In genomic region chrX:136157187-136157586, GRCh38 we compare ENCODE assay signal across 18 cellular contexts. TPM values are rescaled to one million over a fixed set of nuclear protein-coding genes. Genes with fewer than 3 reads are reported as not detected.
DNase-seq lines count a peak whose midpoint lies in the region; ATAC-seq and TF ChIP-seq lines count a peak whose summit lies in the region.
"Had no signal": no experiment of that assay in that cellular context is flagged by ENCODE, and none has a peak within 500 bp of the region (broad histone marks: within the 10 kb centered on the region; RNA-seq: fewer than 3 reads in every experiment).

No MANE protein-coding gene starts in this region.

- peaks cover 86% of the 10 kb centered on the region for H3K4me1 Mint-ChIP-seq in chondrocyte (ENCODE audit: low read depth)

- no peak for TF ChIP-seq EP300 in stomach (IDR thresholded peaks at IDR 0.05)

- DNase-seq in NAMALWA (ENCODE audit: low spot score) (peak; percentile 36), chondrocyte (ENCODE audit: low spot score) (no peak), stomach (no peak), NCI-H2107 (lab: John Stamatoyannopoulos, UW) (no peak), prostate gland (ENCODE audit: low spot score) (no peak)
- DNase-seq in effector CD4-positive, alpha-beta T cell: no peak
- DNase-seq: activated CD4-positive, alpha-beta T cell treated with anti-CD3 and anti-CD28 coated beads for 36 hours; activated naive CD8-positive, alpha-beta T cell treated with anti-CD3 and anti-CD28 coated beads for 36 hours; C1 segment of cervical spinal cord; DND-41; endodermal cell; foreskin melanocyte; H7; NCI-H524 had no signal

- 18 to 39% (median 26%) methylated on average over 3 of the region's 3 CpGs for WGBS in stomach, 5 donors
- WGBS in prostate gland: 35% methylated on average over 3 of the region's 3 CpGs

- ATAC-seq in GM18511 (IDR thresholded peaks at IDR 0.05; ENCODE audit: unreplicated experiment): peak; percentile 68
- ATAC-seq: activated CD4-positive, alpha-beta T cell treated with anti-CD3 and anti-CD28 coated beads for 36 hours had no signal

- peaks cover 8% of the 10 kb centered on the region for H3K9me3 Mint-ChIP-seq in chondrocyte (ENCODE audit: low read depth)
- H3K9me3 Mint-ChIP-seq: activated naive CD8-positive, alpha-beta T cell treated with anti-CD3 and anti-CD28 coated beads for 36 hours; IgD-negative memory B cell had no signal

- no peaks in the 10 kb centered on the region for H3K27me3 ChIP-seq in stomach
- no peaks in the 10 kb centered on the region for H3K27me3 ChIP-seq in prostate gland (replicated peaks; ENCODE audit: insufficient read depth)
- H3K27me3 ChIP-seq: neural progenitor cell had no signal

- no peak overlapping the region for H3K4me3 ChIP-seq in stomach
- no peak overlapping the region for H3K4me3 ChIP-seq in prostate gland
- H3K4me3 ChIP-seq: neural progenitor cell had no signal

- TF ChIP-seq CTCF in chondrocyte (IDR thresholded peaks at IDR 0.05): no peak
- TF ChIP-seq CTCF in stomach (IDR thresholded peaks at IDR 0.05): no peak
- no peak for TF ChIP-seq CTCF in prostate gland (IDR thresholded peaks at IDR 0.05)

- peaks cover 7% of the 10 kb centered on the region for H3K36me3 Mint-ChIP-seq in chondrocyte (ENCODE audit: low read depth)
- H3K36me3 Mint-ChIP-seq: activated naive CD8-positive, alpha-beta T cell treated with anti-CD3 and anti-CD28 coated beads for 36 hours; IgD-negative memory B cell had no signal

- intact Hi-C loops in stomach (cut with DNase I; ENCODE audit: low total_unique reads): no loop called here
- intact Hi-C loops in prostate gland (cut with DNase I): no loop called here

- no peak overlapping the region for H3K4me3 Mint-ChIP-seq in chondrocyte (ENCODE audit: unreplicated experiment)
- H3K4me3 Mint-ChIP-seq: activated CD4-positive, alpha-beta T cell treated with anti-CD3 and anti-CD28 coated beads for 36 hours; activated naive CD8-positive, alpha-beta T cell treated with anti-CD3 and anti-CD28 coated beads for 36 hours; endodermal cell; IgD-negative memory B cell; neural progenitor cell had no signal

- no peaks in the 10 kb centered on the region for H3K36me3 ChIP-seq in stomach
- no peaks in the 10 kb centered on the region for H3K36me3 ChIP-seq in prostate gland
- H3K36me3 ChIP-seq: neural progenitor cell had no signal

- TF ChIP-seq POLR2A in stomach (IDR thresholded peaks at IDR 0.05) (no peak), prostate gland (IDR thresholded peaks at IDR 0.05) (no peak)

- H3K27ac ChIP-seq in stomach (peak overlapping the region in 4 of 5 donors; percentile 41 to 86 (median 56)), prostate gland (no peak overlapping the region)
- H3K27ac ChIP-seq: neural progenitor cell, RWPE1 had no signal

- peaks cover 0 to 8% (median 3%) of the 10 kb centered on the region in 4 donors for H3K4me1 ChIP-seq in stomach
- no peaks in the 10 kb centered on the region for H3K4me1 ChIP-seq in prostate gland (replicated peaks)
- H3K4me1 ChIP-seq: neural progenitor cell had no signal

- H3K27ac Mint-ChIP-seq in chondrocyte (ENCODE audit: unreplicated experiment): peak overlapping the region; percentile 57
- H3K27ac Mint-ChIP-seq: activated CD4-positive, alpha-beta T cell treated with anti-CD3 and anti-CD28 coated beads for 36 hours; activated naive CD8-positive, alpha-beta T cell treated with anti-CD3 and anti-CD28 coated beads for 36 hours; endodermal cell; IgD-negative memory B cell; neural progenitor cell had no signal

- H3K9me3 ChIP-seq in stomach: no peaks in the 10 kb centered on the region
- H3K9me3 ChIP-seq in prostate gland: no peaks in the 10 kb centered on the region

- no peaks in the 10 kb centered on the region for H3K27me3 Mint-ChIP-seq in chondrocyte (ENCODE audit: low read depth)
- H3K27me3 Mint-ChIP-seq: activated CD4-positive, alpha-beta T cell treated with anti-CD3 and anti-CD28 coated beads for 36 hours; activated naive CD8-positive, alpha-beta T cell treated with anti-CD3 and anti-CD28 coated beads for 36 hours had no signal

RNA-seq across cellular contexts. Expression of gene FHL1, which starts 9.9 kb away (rescaled TPM):
- total RNA-seq in chondrocyte (744 to 1,032 TPM (median 1,007 TPM) in 3 replicates), stomach (1,000 to 10,000 TPM in 1 of 5 donors, 100 to 1,000 TPM in 4; 101 to 1,286 (median 650) TPM), prostate gland (100 to 1,000 TPM; 246 to 296 TPM)
- 100 to 1,000 TPM; 147 to 325 (median 211) TPM for polyA plus RNA-seq in stomach

Comparison
In these comparisons a context has a peak if more than half of its experiments do, and no peak if none do; other contexts are left out.
1. H3K27ac ChIP-seq: peak in stomach (4 of 5); none in prostate gland (0 of 2).